1 cellular context compared by ENCODE assay signal in the genomic region with DNA sequence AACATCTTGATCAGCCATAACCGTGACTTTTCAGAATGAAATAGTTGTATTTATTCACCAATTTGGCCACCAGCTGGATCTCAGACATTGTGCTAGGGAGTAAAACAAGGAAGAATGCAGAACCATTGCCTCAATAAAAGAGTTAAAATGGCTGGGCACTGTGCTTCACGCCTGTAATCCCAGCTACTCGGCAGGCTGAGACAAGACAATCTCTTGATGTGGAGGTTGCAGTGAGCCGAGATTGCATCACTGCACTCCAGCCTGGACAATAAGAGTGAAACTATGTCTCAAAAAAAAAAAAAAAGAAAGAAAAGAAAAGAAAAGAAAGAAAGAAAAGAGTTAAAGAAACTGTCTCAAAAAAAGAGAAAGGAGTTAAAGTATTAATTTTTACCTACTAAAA.
TF ChIP-seq lines count a peak whose summit lies in the region.

No MANE protein-coding gene starts in this region.

TF ChIP-seq in K562, 482 proteins besides CTCF, POLR2A, EP300 and RAD21 (continued from another document):
- TF ChIP-seq, protein P1, sequence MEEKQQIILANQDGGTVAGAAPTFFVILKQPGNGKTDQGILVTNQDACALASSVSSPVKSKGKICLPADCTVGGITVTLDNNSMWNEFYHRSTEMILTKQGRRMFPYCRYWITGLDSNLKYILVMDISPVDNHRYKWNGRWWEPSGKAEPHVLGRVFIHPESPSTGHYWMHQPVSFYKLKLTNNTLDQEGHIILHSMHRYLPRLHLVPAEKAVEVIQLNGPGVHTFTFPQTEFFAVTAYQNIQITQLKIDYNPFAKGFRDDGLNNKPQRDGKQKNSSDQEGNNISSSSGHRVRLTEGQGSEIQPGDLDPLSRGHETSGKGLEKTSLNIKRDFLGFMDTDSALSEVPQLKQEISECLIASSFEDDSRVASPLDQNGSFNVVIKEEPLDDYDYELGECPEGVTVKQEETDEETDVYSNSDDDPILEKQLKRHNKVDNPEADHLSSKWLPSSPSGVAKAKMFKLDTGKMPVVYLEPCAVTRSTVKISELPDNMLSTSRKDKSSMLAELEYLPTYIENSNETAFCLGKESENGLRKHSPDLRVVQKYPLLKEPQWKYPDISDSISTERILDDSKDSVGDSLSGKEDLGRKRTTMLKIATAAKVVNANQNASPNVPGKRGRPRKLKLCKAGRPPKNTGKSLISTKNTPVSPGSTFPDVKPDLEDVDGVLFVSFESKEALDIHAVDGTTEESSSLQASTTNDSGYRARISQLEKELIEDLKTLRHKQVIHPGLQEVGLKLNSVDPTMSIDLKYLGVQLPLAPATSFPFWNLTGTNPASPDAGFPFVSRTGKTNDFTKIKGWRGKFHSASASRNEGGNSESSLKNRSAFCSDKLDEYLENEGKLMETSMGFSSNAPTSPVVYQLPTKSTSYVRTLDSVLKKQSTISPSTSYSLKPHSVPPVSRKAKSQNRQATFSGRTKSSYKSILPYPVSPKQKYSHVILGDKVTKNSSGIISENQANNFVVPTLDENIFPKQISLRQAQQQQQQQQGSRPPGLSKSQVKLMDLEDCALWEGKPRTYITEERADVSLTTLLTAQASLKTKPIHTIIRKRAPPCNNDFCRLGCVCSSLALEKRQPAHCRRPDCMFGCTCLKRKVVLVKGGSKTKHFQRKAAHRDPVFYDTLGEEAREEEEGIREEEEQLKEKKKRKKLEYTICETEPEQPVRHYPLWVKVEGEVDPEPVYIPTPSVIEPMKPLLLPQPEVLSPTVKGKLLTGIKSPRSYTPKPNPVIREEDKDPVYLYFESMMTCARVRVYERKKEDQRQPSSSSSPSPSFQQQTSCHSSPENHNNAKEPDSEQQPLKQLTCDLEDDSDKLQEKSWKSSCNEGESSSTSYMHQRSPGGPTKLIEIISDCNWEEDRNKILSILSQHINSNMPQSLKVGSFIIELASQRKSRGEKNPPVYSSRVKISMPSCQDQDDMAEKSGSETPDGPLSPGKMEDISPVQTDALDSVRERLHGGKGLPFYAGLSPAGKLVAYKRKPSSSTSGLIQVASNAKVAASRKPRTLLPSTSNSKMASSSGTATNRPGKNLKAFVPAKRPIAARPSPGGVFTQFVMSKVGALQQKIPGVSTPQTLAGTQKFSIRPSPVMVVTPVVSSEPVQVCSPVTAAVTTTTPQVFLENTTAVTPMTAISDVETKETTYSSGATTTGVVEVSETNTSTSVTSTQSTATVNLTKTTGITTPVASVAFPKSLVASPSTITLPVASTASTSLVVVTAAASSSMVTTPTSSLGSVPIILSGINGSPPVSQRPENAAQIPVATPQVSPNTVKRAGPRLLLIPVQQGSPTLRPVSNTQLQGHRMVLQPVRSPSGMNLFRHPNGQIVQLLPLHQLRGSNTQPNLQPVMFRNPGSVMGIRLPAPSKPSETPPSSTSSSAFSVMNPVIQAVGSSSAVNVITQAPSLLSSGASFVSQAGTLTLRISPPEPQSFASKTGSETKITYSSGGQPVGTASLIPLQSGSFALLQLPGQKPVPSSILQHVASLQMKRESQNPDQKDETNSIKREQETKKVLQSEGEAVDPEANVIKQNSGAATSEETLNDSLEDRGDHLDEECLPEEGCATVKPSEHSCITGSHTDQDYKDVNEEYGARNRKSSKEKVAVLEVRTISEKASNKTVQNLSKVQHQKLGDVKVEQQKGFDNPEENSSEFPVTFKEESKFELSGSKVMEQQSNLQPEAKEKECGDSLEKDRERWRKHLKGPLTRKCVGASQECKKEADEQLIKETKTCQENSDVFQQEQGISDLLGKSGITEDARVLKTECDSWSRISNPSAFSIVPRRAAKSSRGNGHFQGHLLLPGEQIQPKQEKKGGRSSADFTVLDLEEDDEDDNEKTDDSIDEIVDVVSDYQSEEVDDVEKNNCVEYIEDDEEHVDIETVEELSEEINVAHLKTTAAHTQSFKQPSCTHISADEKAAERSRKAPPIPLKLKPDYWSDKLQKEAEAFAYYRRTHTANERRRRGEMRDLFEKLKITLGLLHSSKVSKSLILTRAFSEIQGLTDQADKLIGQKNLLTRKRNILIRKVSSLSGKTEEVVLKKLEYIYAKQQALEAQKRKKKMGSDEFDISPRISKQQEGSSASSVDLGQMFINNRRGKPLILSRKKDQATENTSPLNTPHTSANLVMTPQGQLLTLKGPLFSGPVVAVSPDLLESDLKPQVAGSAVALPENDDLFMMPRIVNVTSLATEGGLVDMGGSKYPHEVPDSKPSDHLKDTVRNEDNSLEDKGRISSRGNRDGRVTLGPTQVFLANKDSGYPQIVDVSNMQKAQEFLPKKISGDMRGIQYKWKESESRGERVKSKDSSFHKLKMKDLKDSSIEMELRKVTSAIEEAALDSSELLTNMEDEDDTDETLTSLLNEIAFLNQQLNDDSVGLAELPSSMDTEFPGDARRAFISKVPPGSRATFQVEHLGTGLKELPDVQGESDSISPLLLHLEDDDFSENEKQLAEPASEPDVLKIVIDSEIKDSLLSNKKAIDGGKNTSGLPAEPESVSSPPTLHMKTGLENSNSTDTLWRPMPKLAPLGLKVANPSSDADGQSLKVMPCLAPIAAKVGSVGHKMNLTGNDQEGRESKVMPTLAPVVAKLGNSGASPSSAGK (IDR thresholded peaks at IDR 0.05), result no peak
- TF ChIP-seq, protein P2, sequence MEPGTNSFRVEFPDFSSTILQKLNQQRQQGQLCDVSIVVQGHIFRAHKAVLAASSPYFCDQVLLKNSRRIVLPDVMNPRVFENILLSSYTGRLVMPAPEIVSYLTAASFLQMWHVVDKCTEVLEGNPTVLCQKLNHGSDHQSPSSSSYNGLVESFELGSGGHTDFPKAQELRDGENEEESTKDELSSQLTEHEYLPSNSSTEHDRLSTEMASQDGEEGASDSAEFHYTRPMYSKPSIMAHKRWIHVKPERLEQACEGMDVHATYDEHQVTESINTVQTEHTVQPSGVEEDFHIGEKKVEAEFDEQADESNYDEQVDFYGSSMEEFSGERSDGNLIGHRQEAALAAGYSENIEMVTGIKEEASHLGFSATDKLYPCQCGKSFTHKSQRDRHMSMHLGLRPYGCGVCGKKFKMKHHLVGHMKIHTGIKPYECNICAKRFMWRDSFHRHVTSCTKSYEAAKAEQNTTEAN (CRISPR knock-in tag; IDR thresholded peaks at IDR 0.05), result no peak
- TF ChIP-seq ZFX (CRISPR knock-in tag; IDR thresholded peaks at IDR 0.05) (no peak), ATF3 (IDR thresholded peaks at IDR 0.05) (peak; percentile 62), ATF3 (CRISPR knock-in tag; conservative IDR thresholded peaks at IDR 0.05) (no peak), CSDE1 (IDR thresholded peaks at IDR 0.05) (no peak)
